In the genomic region with DNA sequence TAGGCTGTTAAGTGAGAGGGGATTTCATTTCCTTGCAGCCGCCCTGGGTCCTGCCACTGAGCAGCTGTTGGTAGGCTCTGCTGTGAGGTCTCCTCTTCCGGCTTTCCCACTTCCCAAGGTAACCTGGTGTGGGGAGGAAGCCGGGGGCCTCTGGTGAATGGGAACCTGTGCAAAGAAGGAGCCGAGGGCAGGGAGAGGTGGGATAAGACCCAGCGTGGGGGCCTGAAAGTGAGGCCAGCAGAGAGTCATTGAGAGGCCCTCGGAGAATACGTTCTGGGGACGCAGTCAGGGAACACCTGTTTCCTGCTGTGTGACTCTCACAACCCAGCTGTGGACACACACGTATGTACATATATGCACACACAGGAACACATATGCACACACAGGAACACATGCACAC, we compare ENCODE assay signal across 8 cellular contexts.
A peak's percentile ranks its signal among the peaks of the same experiment; 100 is the strongest.
DNase-seq lines count a peak whose midpoint lies in the region; ATAC-seq and TF ChIP-seq lines count a peak whose summit lies in the region.

No MANE protein-coding gene starts in this region.

- H3K4me1 Mint-ChIP-seq in activated naive CD8-positive, alpha-beta T cell treated with anti-CD3 and anti-CD28 coated beads for 36 hours = peaks cover 39% of the 10 kb centered on the region
- peaks cover 29 to 76% (median 56%) of the 10 kb centered on the region in 4 donors for H3K4me1 Mint-ChIP-seq in naive thymus-derived CD8-positive, alpha-beta T cell

- no peak for TF ChIP-seq CTCF in right atrium auricular region (IDR thresholded peaks at IDR 0.05)

- no peak overlapping the region for H3K4me3 Mint-ChIP-seq in activated naive CD8-positive, alpha-beta T cell treated with anti-CD3 and anti-CD28 coated beads for 36 hours
- peak overlapping the region in 6 of 10 donors; percentile 42 to 83 (median 69) for H3K4me3 Mint-ChIP-seq in naive thymus-derived CD8-positive, alpha-beta T cell

- no peaks in the 10 kb centered on the region for H3K9me3 Mint-ChIP-seq in activated naive CD8-positive, alpha-beta T cell treated with anti-CD3 and anti-CD28 coated beads for 36 hours
- no peaks in the 10 kb centered on the region for H3K9me3 Mint-ChIP-seq in naive thymus-derived CD8-positive, alpha-beta T cell

- intact Hi-C loops in Right ventricle myocardium superior (cut with DNase I) = loop anchor here (10.0 kb wide), 2 partner anchors 156 to 206 kb away; no protein-coding TSS in a partner anchor

- no peak overlapping the region for H3K4me3 ChIP-seq in right atrium auricular region

- POLR2A ChIA-PET in naive thymus-derived CD8-positive, alpha-beta T cell (lab: Charles Lee) = no interaction called here

- no peaks in the 10 kb centered on the region for H3K9me3 ChIP-seq in right atrium auricular region

- ATAC-seq in Right ventricle myocardium superior (ENCODE audit: poor library complexity) = no peak
- ATAC-seq in naive thymus-derived CD8-positive, alpha-beta T cell = no peak
- no peak for ATAC-seq in GM21447 (IDR thresholded peaks at IDR 0.05; ENCODE audit: unreplicated experiment)

- peaks cover 6% of the 10 kb centered on the region for H3K27me3 Mint-ChIP-seq in activated naive CD8-positive, alpha-beta T cell treated with anti-CD3 and anti-CD28 coated beads for 36 hours
- no peaks in the 10 kb centered on the region for H3K27me3 Mint-ChIP-seq in naive thymus-derived CD8-positive, alpha-beta T cell

- no peak for DNase-seq in right atrium auricular region (ENCODE audit: low spot score)
- no peak for DNase-seq in Right ventricle myocardium superior
- no peak for DNase-seq in activated naive CD8-positive, alpha-beta T cell treated with anti-CD3 and anti-CD28 coated beads for 36 hours
- DNase-seq in naive thymus-derived CD8-positive, alpha-beta T cell = no peak
- DNase-seq in SIG-M5 treated with dmso at 0.1 percent for 504 hours (lab: John Stamatoyannopoulos, UW; ENCODE audit: unreplicated experiment) = no peak
- DNase-seq in NOMO-1 treated with dmso at 0.1 percent for 144 hours (lab: John Stamatoyannopoulos, UW; ENCODE audit: unreplicated experiment) = no peak
- no peak for DNase-seq in OCI-M1 (lab: John Stamatoyannopoulos, UW)

- peaks cover 0 to 26% of the 10 kb centered on the region in 2 donors for H3K4me1 ChIP-seq in right atrium auricular region

- peak overlapping the region; percentile 84 for H3K27ac Mint-ChIP-seq in activated naive CD8-positive, alpha-beta T cell treated with anti-CD3 and anti-CD28 coated beads for 36 hours
- H3K27ac Mint-ChIP-seq in naive thymus-derived CD8-positive, alpha-beta T cell = peak overlapping the region in 9 of 10 donors; percentile 46 to 94 (median 79)

- no peaks in the 10 kb centered on the region for H3K36me3 ChIP-seq in right atrium auricular region

- H3K27ac ChIP-seq in right atrium auricular region = peak overlapping the region; percentile 23 to 35

- no peaks in the 10 kb centered on the region for H3K36me3 Mint-ChIP-seq in activated naive CD8-positive, alpha-beta T cell treated with anti-CD3 and anti-CD28 coated beads for 36 hours
- no peaks in the 10 kb centered on the region for H3K36me3 Mint-ChIP-seq in naive thymus-derived CD8-positive, alpha-beta T cell

- H3K27me3 ChIP-seq in right atrium auricular region = no peaks in the 10 kb centered on the region
